22 cellular contexts compared by ENCODE assay signal in genomic region chr1:181452746-181453145, GRCh38. TPM values are rescaled to one million over a fixed set of nuclear protein-coding genes. Genes with fewer than 3 reads are reported as not detected.
"Had no signal": no experiment of that assay in that cellular context is flagged by ENCODE, and none has a peak within 500 bp of the region (broad histone marks: within the 10 kb centered on the region; RNA-seq: fewer than 3 reads in every experiment).

No MANE protein-coding gene starts in this region.

- H3K9me3 ChIP-seq: gastrocnemius medialis, thoracic aorta, upper lobe of right lung had no signal

- H3K4me1 ChIP-seq: gastrocnemius medialis, heart right ventricle, left ventricle myocardium inferior, sigmoid colon, stomach, upper lobe of right lung had no signal

- H3K27me3 ChIP-seq: sigmoid colon, stomach, upper lobe of right lung had no signal

- H3K36me3 ChIP-seq: gastrocnemius medialis, heart right ventricle, left ventricle myocardium inferior, sigmoid colon, stomach, thoracic aorta, upper lobe of right lung, WERI-Rb-1 had no signal

- H3K36me3 Mint-ChIP-seq: activated CD8-positive, alpha-beta memory T cell treated with anti-CD3 and anti-CD28 coated beads, Interleukin-2, amount 10 ng/mL, durations not matched to agents 7 days and 5 days had no signal

- H3K27ac Mint-ChIP-seq: activated CD8-positive, alpha-beta memory T cell treated with anti-CD3 and anti-CD28 coated beads, Interleukin-2, amount 10 ng/mL, durations not matched to agents 7 days and 5 days; activated naive CD4-positive, alpha-beta T cell treated with anti-CD3 and anti-CD28 coated beads for 36 hours; activated naive CD8-positive, alpha-beta T cell treated with anti-CD3 and anti-CD28 coated beads, Interleukin-2, amount 50 U/mL, for 24 hours; activated T-helper 2 cell treated with anti-CD3 and anti-CD28 coated beads, Interferon-gamma antibody, Interleukin-2, Interleukin-4, amounts not matched to agents 10 μg/mL and 5 μg/mL and 100 μg/mL, durations not matched to agents 14 hours and 24 hours and 36 hours had no signal

- H3K4me3 ChIP-seq: gastrocnemius medialis, heart right ventricle, left ventricle myocardium inferior, sigmoid colon, stomach, thoracic aorta, upper lobe of right lung had no signal

- DNase-seq: activated CD4-positive, alpha-beta T cell treated with anti-CD3 and anti-CD28 coated beads, Interleukin-2, amount 50 U/mL, for 48 hours; activated CD8-positive, alpha-beta memory T cell treated with anti-CD3 and anti-CD28 coated beads, Interleukin-2, amount 10 ng/mL, durations not matched to agents 7 days and 5 days; activated naive CD4-positive, alpha-beta T cell treated with anti-CD3 and anti-CD28 coated beads for 36 hours; activated naive CD8-positive, alpha-beta T cell treated with anti-CD3 and anti-CD28 coated beads, Interleukin-2, amount 50 U/mL, for 24 hours; activated T-cell treated with anti-CD3 and anti-CD28 coated beads, Interleukin-2, amount 50 U/mL, for 1 hour; aorta; cerebellar nuclear complex; effector CD8-positive, alpha-beta T cell; gastrocnemius medialis; heart right ventricle; left ventricle myocardium inferior; sigmoid colon; stimulated activated CD4-positive, alpha-beta T cell treated with anti-CD3 and anti-CD28 coated beads, Interleukin-1b, Interleukin-23, amount 100 ng/mL, for 48 hours; stomach; T-helper 1 cell; T1000; upper lobe of right lung; WERI-Rb-1 had no signal

- ATAC-seq: activated CD8-positive, alpha-beta memory T cell treated with anti-CD3 and anti-CD28 coated beads, Interleukin-2, amount 10 ng/mL, durations not matched to agents 7 days and 5 days; activated naive CD8-positive, alpha-beta T cell treated with anti-CD3 and anti-CD28 coated beads, Interleukin-2, amount 50 U/mL, for 24 hours; gastrocnemius medialis; heart right ventricle; upper lobe of right lung had no signal

- H3K27ac ChIP-seq: epithelial cell of prostate, gastrocnemius medialis, heart right ventricle, left ventricle myocardium inferior, stomach, thoracic aorta, upper lobe of right lung, WERI-Rb-1 had no signal

- H3K4me3 Mint-ChIP-seq: activated CD8-positive, alpha-beta memory T cell treated with anti-CD3 and anti-CD28 coated beads, Interleukin-2, amount 10 ng/mL, durations not matched to agents 7 days and 5 days; activated naive CD4-positive, alpha-beta T cell treated with anti-CD3 and anti-CD28 coated beads for 36 hours; activated naive CD8-positive, alpha-beta T cell treated with anti-CD3 and anti-CD28 coated beads, Interleukin-2, amount 50 U/mL, for 24 hours had no signal

- H3K9me3 Mint-ChIP-seq: activated naive CD4-positive, alpha-beta T cell treated with anti-CD3 and anti-CD28 coated beads for 36 hours had no signal

- H3K4me1 Mint-ChIP-seq: activated naive CD8-positive, alpha-beta T cell treated with anti-CD3 and anti-CD28 coated beads, Interleukin-2, amount 50 U/mL, for 24 hours had no signal

RNA-seq across cellular contexts. Expression of gene CACNA1E, which starts 30.6 kb away (rescaled TPM):
- total RNA-seq: activated CD8-positive, alpha-beta memory T cell treated with anti-CD3 and anti-CD28 coated beads, Interleukin-2, amount 10 ng/mL, durations not matched to agents 7 days and 5 days; activated naive CD4-positive, alpha-beta T cell treated with anti-CD3 and anti-CD28 coated beads for 36 hours; activated T-helper 2 cell treated with anti-CD3 and anti-CD28 coated beads, Interferon-gamma antibody, Interleukin-2, Interleukin-4, amounts not matched to agents 10 μg/mL and 5 μg/mL and 100 μg/mL, durations not matched to agents 14 hours and 24 hours and 36 hours; pulmonary artery endothelial cell; thoracic aorta had no signal
